In genomic region chr15:40845511-40846284, GRCh38 we compare ENCODE assay signal across 1 cellular context.
TF ChIP-seq lines count a peak whose summit lies in the region.

No MANE protein-coding gene starts in this region.

TF ChIP-seq in HepG2, 621 proteins besides CTCF, POLR2A, EP300 and RAD21 (continues in another document):
- TF ChIP-seq CREM (IDR thresholded peaks at IDR 0.05), result no peak
- no peak for TF ChIP-seq CREM (CRISPR knock-in tag; IDR thresholded peaks at IDR 0.05)
- TF ChIP-seq ZNF12 (CRISPR knock-in tag; IDR thresholded peaks at IDR 0.05), result 0 out of 2 replicates have a peak, but pooled peaks have one; percentile 8
- TF ChIP-seq FOXK1 (CRISPR knock-in tag; IDR thresholded peaks at IDR 0.05; ENCODE audit: borderline replicate concordance, low read depth), result 0 out of 2 replicates have a peak, but pooled peaks have one; percentile 17
- TF ChIP-seq ETV5 (CRISPR knock-in tag; IDR thresholded peaks at IDR 0.05; ENCODE audit: borderline replicate concordance), result peak; percentile 6; the same call in 1 of the 2 replicates
- peak; percentile 46; the same call in 1 of the 2 replicates for TF ChIP-seq PAXIP1 (CRISPR knock-in tag; conservative IDR thresholded peaks at IDR 0.05)
- no peak for TF ChIP-seq SOX6 (IDR thresholded peaks at IDR 0.05)
- TF ChIP-seq SOX6 (CRISPR knock-in tag; IDR thresholded peaks at IDR 0.05), result peak; percentile 33; the same call in 1 of the 2 replicates
- no peak for TF ChIP-seq MNT (IDR thresholded peaks at IDR 0.05)
- peak; percentile 94 for TF ChIP-seq ZEB1 (IDR thresholded peaks at IDR 0.05; ENCODE audit: insufficient replicate concordance, low read depth)
- no peak for TF ChIP-seq ZNF720 (CRISPR knock-in tag; IDR thresholded peaks at IDR 0.05)
- TF ChIP-seq ZNF441 (CRISPR knock-in tag; IDR thresholded peaks at IDR 0.05; ENCODE audit: borderline replicate concordance), result no peak
- TF ChIP-seq ZFX (CRISPR knock-in tag; IDR thresholded peaks at IDR 0.05; ENCODE audit: low read depth), result peak; percentile 36; the same call in 1 of the 2 replicates
- TF ChIP-seq FOXP4 (CRISPR knock-in tag; IDR thresholded peaks at IDR 0.05), result peak; percentile 51; the same call in 1 of the 2 replicates
- TF ChIP-seq CREB3 (CRISPR knock-in tag; IDR thresholded peaks at IDR 0.05), result no peak
- no peak for TF ChIP-seq ZNF670 (CRISPR knock-in tag; IDR thresholded peaks at IDR 0.05; ENCODE audit: borderline replicate concordance)
- TF ChIP-seq FOSL1 (CRISPR knock-in tag; IDR thresholded peaks at IDR 0.05; ENCODE audit: borderline replicate concordance), result peak; percentile 79
- peak; percentile 41; the same call in 1 of the 2 replicates for TF ChIP-seq FOXO1 (CRISPR knock-in tag; IDR thresholded peaks at IDR 0.05)
- TF ChIP-seq ZNF782 (CRISPR knock-in tag; IDR thresholded peaks at IDR 0.05; ENCODE audit: borderline replicate concordance), result no peak
- peak; percentile 37; the same call in 1 of the 2 replicates for TF ChIP-seq SP5 (CRISPR knock-in tag; IDR thresholded peaks at IDR 0.05; ENCODE audit: borderline replicate concordance, low read depth)
- TF ChIP-seq TEAD3 (CRISPR knock-in tag; optimal IDR thresholded peaks at IDR 0.05; ENCODE audit: borderline replicate concordance), result peak; percentile 97
- TF ChIP-seq, protein P1, sequence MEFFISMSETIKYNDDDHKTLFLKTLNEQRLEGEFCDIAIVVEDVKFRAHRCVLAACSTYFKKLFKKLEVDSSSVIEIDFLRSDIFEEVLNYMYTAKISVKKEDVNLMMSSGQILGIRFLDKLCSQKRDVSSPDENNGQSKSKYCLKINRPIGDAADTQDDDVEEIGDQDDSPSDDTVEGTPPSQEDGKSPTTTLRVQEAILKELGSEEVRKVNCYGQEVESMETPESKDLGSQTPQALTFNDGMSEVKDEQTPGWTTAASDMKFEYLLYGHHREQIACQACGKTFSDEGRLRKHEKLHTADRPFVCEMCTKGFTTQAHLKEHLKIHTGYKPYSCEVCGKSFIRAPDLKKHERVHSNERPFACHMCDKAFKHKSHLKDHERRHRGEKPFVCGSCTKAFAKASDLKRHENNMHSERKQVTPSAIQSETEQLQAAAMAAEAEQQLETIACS (CRISPR knock-in tag; IDR thresholded peaks at IDR 0.05), result no peak
- TF ChIP-seq TFAP4 (IDR thresholded peaks at IDR 0.05; ENCODE audit: borderline replicate concordance, low read depth), result peak; percentile 88; the same call in 1 of the 2 replicates
- TF ChIP-seq ZNF558 (CRISPR knock-in tag; IDR thresholded peaks at IDR 0.05; ENCODE audit: borderline replicate concordance), result no peak
- TF ChIP-seq SALL1 (CRISPR knock-in tag; IDR thresholded peaks at IDR 0.05), result peak; percentile 53; the same call in 1 of the 2 replicates
- TF ChIP-seq ONECUT2 (CRISPR knock-in tag; IDR thresholded peaks at IDR 0.05), result no peak
- TF ChIP-seq MTA1 (CRISPR knock-in tag; IDR thresholded peaks at IDR 0.05; ENCODE audit: borderline replicate concordance), result 0 out of 2 replicates have a peak, but pooled peaks have one; percentile 20
- no peak for TF ChIP-seq FOXA1 (IDR thresholded peaks at IDR 0.05)
- peak; percentile 83 for TF ChIP-seq FOXA1 (CRISPR knock-in tag; IDR thresholded peaks at IDR 0.05)
- TF ChIP-seq, protein P2, sequence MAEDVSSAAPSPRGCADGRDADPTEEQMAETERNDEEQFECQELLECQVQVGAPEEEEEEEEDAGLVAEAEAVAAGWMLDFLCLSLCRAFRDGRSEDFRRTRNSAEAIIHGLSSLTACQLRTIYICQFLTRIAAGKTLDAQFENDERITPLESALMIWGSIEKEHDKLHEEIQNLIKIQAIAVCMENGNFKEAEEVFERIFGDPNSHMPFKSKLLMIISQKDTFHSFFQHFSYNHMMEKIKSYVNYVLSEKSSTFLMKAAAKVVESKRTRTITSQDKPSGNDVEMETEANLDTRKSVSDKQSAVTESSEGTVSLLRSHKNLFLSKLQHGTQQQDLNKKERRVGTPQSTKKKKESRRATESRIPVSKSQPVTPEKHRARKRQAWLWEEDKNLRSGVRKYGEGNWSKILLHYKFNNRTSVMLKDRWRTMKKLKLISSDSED (CRISPR knock-in tag; IDR thresholded peaks at IDR 0.05), result no peak
- 0 out of 2 replicates have a peak, but pooled peaks have one; percentile 28 for TF ChIP-seq ARNTL (CRISPR knock-in tag; IDR thresholded peaks at IDR 0.05)
- no peak for TF ChIP-seq PBX3 (CRISPR knock-in tag; IDR thresholded peaks at IDR 0.05; ENCODE audit: borderline replicate concordance)
- peak; percentile 34; the same call in 1 of the 2 replicates for TF ChIP-seq ZNF615 (CRISPR knock-in tag; IDR thresholded peaks at IDR 0.05; ENCODE audit: borderline replicate concordance)
- 0 out of 2 replicates have a peak, but pooled peaks have one; percentile 22 for TF ChIP-seq ZNF253 (CRISPR knock-in tag; IDR thresholded peaks at IDR 0.05; ENCODE audit: borderline replicate concordance)
- peak; percentile 86 for TF ChIP-seq FOXA3 (CRISPR knock-in tag; IDR thresholded peaks at IDR 0.05)
- TF ChIP-seq HDAC2 (CRISPR knock-in tag; IDR thresholded peaks at IDR 0.05), result 0 out of 2 replicates have a peak, but pooled peaks have one; percentile 14
- peak; percentile 92 for TF ChIP-seq JUND (CRISPR knock-in tag; IDR thresholded peaks at IDR 0.05)
- TF ChIP-seq SOX13 (IDR thresholded peaks at IDR 0.05), result no peak
- TF ChIP-seq SOX13 (CRISPR knock-in tag; conservative IDR thresholded peaks at IDR 0.05 in 1 of 2, IDR thresholded peaks at IDR 0.05 in 1 of 2), result peak in 1 of 2 experiments; percentile 24; a peak in 1 of 4 replicates
- TF ChIP-seq JUNB (CRISPR knock-in tag; IDR thresholded peaks at IDR 0.05; ENCODE audit: borderline replicate concordance), result peak; percentile 95
- no peak for TF ChIP-seq ZNF432 (CRISPR knock-in tag; IDR thresholded peaks at IDR 0.05; ENCODE audit: borderline replicate concordance)
- TF ChIP-seq, protein P3, sequence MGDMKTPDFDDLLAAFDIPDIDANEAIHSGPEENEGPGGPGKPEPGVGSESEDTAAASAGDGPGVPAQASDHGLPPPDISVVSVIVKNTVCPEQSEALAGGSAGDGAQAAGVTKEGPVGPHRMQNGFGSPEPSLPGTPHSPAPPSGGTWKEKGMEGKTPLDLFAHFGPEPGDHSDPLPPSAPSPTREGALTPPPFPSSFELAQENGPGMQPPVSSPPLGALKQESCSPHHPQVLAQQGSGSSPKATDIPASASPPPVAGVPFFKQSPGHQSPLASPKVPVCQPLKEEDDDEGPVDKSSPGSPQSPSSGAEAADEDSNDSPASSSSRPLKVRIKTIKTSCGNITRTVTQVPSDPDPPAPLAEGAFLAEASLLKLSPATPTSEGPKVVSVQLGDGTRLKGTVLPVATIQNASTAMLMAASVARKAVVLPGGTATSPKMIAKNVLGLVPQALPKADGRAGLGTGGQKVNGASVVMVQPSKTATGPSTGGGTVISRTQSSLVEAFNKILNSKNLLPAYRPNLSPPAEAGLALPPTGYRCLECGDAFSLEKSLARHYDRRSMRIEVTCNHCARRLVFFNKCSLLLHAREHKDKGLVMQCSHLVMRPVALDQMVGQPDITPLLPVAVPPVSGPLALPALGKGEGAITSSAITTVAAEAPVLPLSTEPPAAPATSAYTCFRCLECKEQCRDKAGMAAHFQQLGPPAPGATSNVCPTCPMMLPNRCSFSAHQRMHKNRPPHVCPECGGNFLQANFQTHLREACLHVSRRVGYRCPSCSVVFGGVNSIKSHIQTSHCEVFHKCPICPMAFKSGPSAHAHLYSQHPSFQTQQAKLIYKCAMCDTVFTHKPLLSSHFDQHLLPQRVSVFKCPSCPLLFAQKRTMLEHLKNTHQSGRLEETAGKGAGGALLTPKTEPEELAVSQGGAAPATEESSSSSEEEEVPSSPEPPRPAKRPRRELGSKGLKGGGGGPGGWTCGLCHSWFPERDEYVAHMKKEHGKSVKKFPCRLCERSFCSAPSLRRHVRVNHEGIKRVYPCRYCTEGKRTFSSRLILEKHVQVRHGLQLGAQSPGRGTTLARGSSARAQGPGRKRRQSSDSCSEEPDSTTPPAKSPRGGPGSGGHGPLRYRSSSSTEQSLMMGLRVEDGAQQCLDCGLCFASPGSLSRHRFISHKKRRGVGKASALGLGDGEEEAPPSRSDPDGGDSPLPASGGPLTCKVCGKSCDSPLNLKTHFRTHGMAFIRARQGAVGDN (CRISPR knock-in tag; IDR thresholded peaks at IDR 0.05), result peak; percentile 42; the same call in 1 of the 2 replicates
- TF ChIP-seq EED (CRISPR knock-in tag; IDR thresholded peaks at IDR 0.05), result no peak
- TF ChIP-seq NR2F6 (IDR thresholded peaks at IDR 0.05), result no peak
- TF ChIP-seq NR2F6 (CRISPR knock-in tag; IDR thresholded peaks at IDR 0.05), result 0 out of 2 replicates have a peak, but pooled peaks have one; percentile 20
- TF ChIP-seq RARA (CRISPR knock-in tag; IDR thresholded peaks at IDR 0.05), result 0 out of 2 replicates have a peak, but pooled peaks have one; percentile 31
- 0 out of 2 replicates have a peak, but pooled peaks have one; percentile 23 for TF ChIP-seq RXRB (CRISPR knock-in tag; IDR thresholded peaks at IDR 0.05; ENCODE audit: borderline replicate concordance)
- no peak for TF ChIP-seq ZSCAN9 (CRISPR knock-in tag; IDR thresholded peaks at IDR 0.05; ENCODE audit: borderline replicate concordance)
- no peak for TF ChIP-seq NFIC (IDR thresholded peaks at IDR 0.05; ENCODE audit: low read length)
- peak; percentile 68 for TF ChIP-seq JUN (CRISPR knock-in tag; IDR thresholded peaks at IDR 0.05)
- TF ChIP-seq DPF2 (CRISPR knock-in tag; IDR thresholded peaks at IDR 0.05; ENCODE audit: borderline replicate concordance, low read depth), result 0 out of 2 replicates have a peak, but pooled peaks have one; percentile 17
